Comparison of ENCODE assay signal across 34 cellular contexts in the genomic region with DNA sequence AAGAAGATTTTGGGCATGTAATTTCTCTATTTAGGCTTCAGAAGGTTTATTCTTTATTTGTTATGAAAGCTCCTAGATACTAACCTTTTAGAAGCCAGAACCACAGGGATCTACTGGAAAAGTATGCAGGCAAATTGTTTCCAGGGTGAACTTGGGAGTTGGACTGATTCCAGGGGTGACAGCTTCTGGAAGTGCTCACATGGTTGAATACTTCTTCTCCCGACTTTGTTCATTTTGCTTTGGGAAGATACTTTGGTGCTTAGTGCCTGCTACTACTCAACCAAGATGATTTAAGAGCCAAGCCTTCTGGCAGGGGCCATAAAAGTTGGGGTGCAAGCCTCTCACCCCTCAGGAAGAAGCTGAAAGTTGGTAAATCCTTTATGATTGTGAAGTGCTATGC.
"Had no signal": no experiment of that assay in that cellular context is flagged by ENCODE, and none has a peak within 500 bp of the region (broad histone marks: within the 10 kb centered on the region; RNA-seq: fewer than 3 reads in every experiment).

No MANE protein-coding gene starts in this region.

- H3K9ac ChIP-seq: KMS-11 had no signal

- DNase-seq: Karpas-422, Kasumi-1, KG1, MM.1S, MV-4-11, NCI-H1048, NCI-H1092, NCI-H1105, NCI-H1105 treated with DMSO at 0.1 percent for 48 hours, NCI-H1417, NCI-H1417 treated with DMSO at 0.1 percent for 48 hours, NCI-H1436, NCI-H1436 treated with DMSO at 0.1 percent for 48 hours, NCI-H146, NCI-H1694, NCI-H187, NCI-H187 treated with DMSO at 0.1 percent for 48 hours, NCI-H1930, NCI-H2029, NCI-H2029 treated with DMSO at 0.1 percent for 48 hours, NCI-H2081, NCI-H2081 treated with DMSO at 0.1 percent for 48 hours, NCI-H2107, NCI-H2171, NCI-H2171 treated with DMSO at 0.1 percent for 48 hours, NCI-H2227 treated with DMSO at 0.1 percent for 48 hours, NCI-H226, NCI-H345, NCI-H446, NCI-H446 treated with DMSO at 0.1 percent for 48 hours, NCI-H510A, NCI-H510A treated with DMSO at 0.1 percent for 48 hours, NCI-H524 had no signal

- H3K27ac ChIP-seq: KMS-11 had no signal
